1 cellular context compared by ENCODE assay signal in the genomic region with DNA sequence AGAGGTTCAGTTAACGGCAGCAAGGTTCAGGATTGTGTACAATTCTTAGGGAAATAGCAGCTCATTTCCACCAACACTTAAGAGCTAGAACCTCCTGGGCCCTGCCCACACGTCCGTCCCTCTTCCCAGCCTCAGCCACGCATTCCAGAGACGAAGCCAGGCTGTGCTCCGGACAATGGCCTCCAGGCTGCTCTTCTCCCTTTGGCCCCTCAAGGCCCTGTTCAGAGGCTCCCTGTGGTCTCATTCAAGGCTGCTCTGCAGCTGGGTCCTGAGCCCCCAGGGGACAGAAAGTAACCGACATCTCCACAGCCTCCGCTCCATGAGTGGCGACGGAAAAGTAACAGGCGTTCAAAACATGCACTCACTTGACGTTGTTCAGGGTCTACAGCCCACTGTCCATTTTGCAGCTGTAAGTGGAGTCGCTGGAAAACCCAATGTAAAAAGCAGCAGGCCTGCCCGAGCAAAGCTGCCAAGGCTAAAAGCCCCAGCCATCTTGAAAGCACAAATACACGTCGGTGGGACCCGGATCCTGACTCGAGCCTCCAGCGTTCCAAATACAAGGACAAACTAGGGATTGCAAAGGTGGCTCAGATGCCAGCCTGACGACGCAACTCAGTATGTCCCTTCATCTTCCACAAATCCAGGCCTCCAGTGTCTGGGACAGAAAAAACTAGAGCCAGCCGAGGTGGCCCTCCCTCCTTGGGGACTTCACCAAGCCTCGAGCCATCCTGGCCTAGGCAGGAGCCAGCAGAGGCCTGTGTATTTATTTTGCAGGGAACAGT.
TF ChIP-seq lines count a peak whose summit lies in the region.

No MANE protein-coding gene starts in this region.

TF ChIP-seq in HEK293T, 16 proteins besides CTCF, POLR2A, EP300 and RAD21 (continued from another document):
- no peak for TF ChIP-seq FOXK2 (IDR thresholded peaks at IDR 0.05)
TF ChIP-seq in HEK293T: peak in this region for 0.
